In the genomic region with DNA sequence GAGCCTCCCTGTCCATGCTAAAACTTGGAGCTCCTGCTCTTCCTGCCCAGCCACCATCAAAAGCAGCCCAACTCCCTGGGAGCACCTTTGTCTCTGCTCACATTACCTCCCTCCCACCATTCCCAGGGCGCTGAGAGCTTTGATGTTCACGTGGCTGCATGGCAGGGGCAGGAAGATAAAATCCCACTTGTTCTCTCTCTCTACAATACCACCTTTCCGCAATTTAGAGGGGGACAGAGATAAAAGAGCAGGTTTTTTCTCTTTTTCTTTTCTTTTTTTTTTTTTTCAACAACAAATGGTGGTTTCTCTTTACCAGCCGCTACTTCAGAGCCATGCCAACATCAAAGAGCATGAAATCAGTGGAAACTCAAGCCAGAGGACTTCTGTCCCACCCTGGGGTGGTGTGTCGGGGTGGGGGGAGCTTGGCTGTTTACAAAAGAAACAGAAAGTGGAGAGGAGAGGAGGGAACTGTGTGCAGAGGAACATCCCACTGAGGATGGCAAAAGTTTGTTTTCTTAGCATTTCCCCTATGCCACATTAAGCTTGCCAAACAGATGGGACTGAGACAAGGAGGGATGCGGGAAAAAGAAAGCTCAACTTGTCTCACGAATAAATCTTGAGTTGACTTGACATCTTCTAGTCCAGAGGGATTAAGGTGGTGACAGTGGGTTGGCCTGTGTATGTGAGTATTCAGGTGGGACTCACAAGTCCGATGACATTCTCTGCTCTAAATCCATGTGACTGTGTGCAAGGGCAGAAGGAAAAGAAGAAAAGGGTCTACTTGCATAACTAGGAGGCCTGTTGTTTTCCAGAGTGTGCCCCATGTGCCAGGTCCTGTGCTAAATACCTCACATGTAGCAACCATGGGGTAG, we compare ENCODE assay signal across 18 cellular contexts.
DNase-seq lines count a peak whose midpoint lies in the region; ATAC-seq, FAIRE-seq and TF ChIP-seq lines count a peak whose summit lies in the region.
"Had no signal": no experiment of that assay in that cellular context is flagged by ENCODE, and none has a peak within 500 bp of the region (broad histone marks: within the 10 kb centered on the region; RNA-seq: fewer than 3 reads in every experiment).

No MANE protein-coding gene starts in this region.

- no TSS peak for BruUV-seq in GM12878 (replicated peaks; lab: Mats Ljungman, UMichigan)

- peaks cover 5 to 33% (median 21%) of the 10 kb centered on the region in 4 donors for H3K4me1 Mint-ChIP-seq in naive thymus-derived CD8-positive, alpha-beta T cell

- H3K27ac ChIP-seq in BLaER1: no peak overlapping the region
- peak overlapping the region; percentile 11 for H3K27ac ChIP-seq in HUES48 (ENCODE audit: low read depth, low read length)
- no peak overlapping the region for H3K27ac ChIP-seq in GM12878 (ENCODE audit: control insufficient read depth, insufficient read depth)
- no peak overlapping the region for H3K27ac ChIP-seq in foreskin keratinocyte
- no peak overlapping the region for H3K27ac ChIP-seq in colonic mucosa
- H3K27ac ChIP-seq: cardiac muscle cell, HL-60, testis had no signal

- H3K9me3 Mint-ChIP-seq in naive thymus-derived CD8-positive, alpha-beta T cell: peaks cover 0 to 16% (median 0%) of the 10 kb centered on the region in 9 donors
- H3K9me3 Mint-ChIP-seq: activated T-helper 2 cell treated with anti-CD3 and anti-CD28 coated beads, Interferon-gamma antibody, Interleukin-2, Interleukin-4, amounts not matched to agents 10 μg/mL and 5 μg/mL and 100 μg/mL, durations not matched to agents 14 hours and 24 hours and 36 hours had no signal

- in situ Hi-C loops in GM12878 (cut with MboI): no loop called here

- FAIRE-seq in GM12878 (lab: Jason Lieb, UNC): no peak
- FAIRE-seq: endometrium had no signal

- DNase-seq in GM12878 (ENCODE audit: low read depth, low spot score): no peak
- DNase-seq in naive thymus-derived CD8-positive, alpha-beta T cell: peak in 4 of 10 donors; percentile 12 to 62 (median 24)
- no peak for DNase-seq in hypothalamus (lab: John Stamatoyannopoulos, UW)
- no peak for DNase-seq in foreskin keratinocyte
- no peak for DNase-seq in colonic mucosa
- DNase-seq: activated CD8-positive, alpha-beta memory T cell treated with anti-CD3 and anti-CD28 coated beads for 24 hours; AML-193; MV-4-11; NCI-H2107; Right ventricle myocardium superior; testis had no signal

- whole genome bisulfite sequencing in GM12878 (ENCODE audit: insufficient coverage, insufficient replicate concordance, low lambda C conversion rate, missing lambda C conversion rate): 87% methylated on average over 8 of the region's 8 CpGs

- H3K36me3 ChIP-seq in BLaER1 (no peaks in the 10 kb centered on the region), HUES48 (ENCODE audit: control insufficient read depth, insufficient read depth, low read length) (no peaks in the 10 kb centered on the region), GM12878 (ENCODE audit: control insufficient read depth in 2 of 2, insufficient read depth in 2 of 2, low read length in 1 of 2) (no peaks in the 10 kb centered on the region), colonic mucosa (no peaks in the 10 kb centered on the region)
- H3K36me3 ChIP-seq: cardiac muscle cell had no signal

- no peak overlapping the region for H3K4me3 ChIP-seq in BLaER1
- H3K4me3 ChIP-seq in HUES48 (ENCODE audit: low read depth, low read length): no peak overlapping the region
- H3K4me3 ChIP-seq in GM12878: no peak overlapping the region
- no peak overlapping the region for H3K4me3 ChIP-seq in colonic mucosa
- H3K4me3 ChIP-seq: cardiac muscle cell, testis had no signal

- RAD21 ChIA-PET in GM12878 (lab: Charles Lee; ENCODE audit: unreplicated experiment): no interaction called here

- POLR2A ChIA-PET in GM12878 (lab: Charles Lee): interaction anchor here (0.6 kb wide), 1 partner anchor 23 kb away, joined by 3 read pairs; no protein-coding TSS in a partner anchor
- POLR2A ChIA-PET in naive thymus-derived CD8-positive, alpha-beta T cell (lab: Charles Lee): no interaction called here

- H3K27ac Mint-ChIP-seq in naive thymus-derived CD8-positive, alpha-beta T cell: peak overlapping the region in 8 of 10 donors; percentile 13 to 89 (median 65)
- H3K27ac Mint-ChIP-seq: activated T-helper 2 cell treated with anti-CD3 and anti-CD28 coated beads, Interferon-gamma antibody, Interleukin-2, Interleukin-4, amounts not matched to agents 10 μg/mL and 5 μg/mL and 100 μg/mL, durations not matched to agents 14 hours and 24 hours and 36 hours had no signal

- H3K4me2 ChIP-seq in BLaER1 (peak overlapping the region; percentile 7; the same call in 1 of the 2 replicates), GM12878 (ENCODE audit: control insufficient read depth, insufficient read depth) (no peak overlapping the region)

- TF ChIP-seq POLR2A in GM12878 (IDR thresholded peaks at IDR 0.05; ENCODE audit: low read depth, low read length): no peak

- intact Hi-C loops in GM12878 (cut with micrococcal nuclease; ENCODE audit: unreplicated experiment) (no loop called here), colonic mucosa (cut with DNase I) (no loop called here)

- SMC1A ChIA-PET in GM12878 (lab: Charles Lee; ENCODE audit: uncharacterized antibody, unreplicated experiment): no interaction called here

- H3K79me2 ChIP-seq in GM12878 (ENCODE audit: control insufficient read depth, insufficient read depth, low read length): no peaks in the 10 kb centered on the region

- no peak overlapping the region for H3K9ac ChIP-seq in BLaER1
- H3K9ac ChIP-seq in HUES48 (ENCODE audit: low read depth, low read length): no peak overlapping the region
- H3K9ac ChIP-seq in GM12878 (ENCODE audit: control insufficient read depth, insufficient read depth, low read length): no peak overlapping the region
- no peak overlapping the region for H3K9ac ChIP-seq in colonic mucosa (ENCODE audit: low read depth in 2 of 2, low read length in 2 of 2)

- TF ChIP-seq CTCF in GM12878 (IDR thresholded peaks at IDR 0.05 in 2 of 3, conservative IDR thresholded peaks at IDR 0.05 in 1 of 3; ENCODE audit: control insufficient read depth in 2 of 3, extremely low read depth in 1 of 3, insufficient read depth in 1 of 3, low read depth in 3 of 3, low read length in 3 of 3) (no peak), foreskin keratinocyte (conservative IDR thresholded peaks at IDR 0.05) (no peak), colonic mucosa (IDR thresholded peaks at IDR 0.05) (no peak)

- H3K36me3 Mint-ChIP-seq in naive thymus-derived CD8-positive, alpha-beta T cell: peaks cover 0 to 3% (median 0%) of the 10 kb centered on the region in 3 donors

- H3K9me3 ChIP-seq in BLaER1 (peaks cover 13% of the 10 kb centered on the region), HUES48 (ENCODE audit: control insufficient read depth, insufficient read depth, low read length) (no peaks in the 10 kb centered on the region), GM12878 (replicated peaks; ENCODE audit: control insufficient read depth, insufficient read depth, low read length) (no peaks in the 10 kb centered on the region; the same call in 2 of the 3 replicates), colonic mucosa (no peaks in the 10 kb centered on the region)
- H3K9me3 ChIP-seq: testis had no signal

- peak overlapping the region in 9 of 10 donors; percentile 25 to 82 (median 61) for H3K4me3 Mint-ChIP-seq in naive thymus-derived CD8-positive, alpha-beta T cell

- H3K27me3 Mint-ChIP-seq in naive thymus-derived CD8-positive, alpha-beta T cell: no peaks in the 10 kb centered on the region

- no peak for TF ChIP-seq RAD21 in GM12878 (IDR thresholded peaks at IDR 0.05; ENCODE audit: insufficient read depth, low read depth, low read length)

- peak overlapping the region; percentile 53 for H2AFZ ChIP-seq in GM12878 (ENCODE audit: control insufficient read depth, low read depth, low read length)

- ATAC-seq in GM12878: no peak
- ATAC-seq in naive thymus-derived CD8-positive, alpha-beta T cell: peak; percentile 67 to 80
- no peak for ATAC-seq in foreskin keratinocyte
- no peak for ATAC-seq in GM19023 (IDR thresholded peaks at IDR 0.05; ENCODE audit: unreplicated experiment)

- H3K4me1 ChIP-seq in BLaER1: peaks cover 10% of the 10 kb centered on the region; the same call in 1 of the 2 replicates
- no peaks in the 10 kb centered on the region for H3K4me1 ChIP-seq in HUES48 (ENCODE audit: control insufficient read depth, insufficient read depth, low read length)
- no peaks in the 10 kb centered on the region for H3K4me1 ChIP-seq in GM12878 (ENCODE audit: control insufficient read depth, insufficient read depth, low read length)
- H3K4me1 ChIP-seq in foreskin keratinocyte: no peaks in the 10 kb centered on the region
- H3K4me1 ChIP-seq in colonic mucosa: no peaks in the 10 kb centered on the region
- H3K4me1 ChIP-seq: testis had no signal

- H3K27me3 ChIP-seq in BLaER1: no peaks in the 10 kb centered on the region
- H3K27me3 ChIP-seq in HUES48 (ENCODE audit: control insufficient read depth, insufficient read depth, low read length): no peaks in the 10 kb centered on the region
- no peaks in the 10 kb centered on the region for H3K27me3 ChIP-seq in GM12878 (replicated peaks in 1 of 2; ENCODE audit: control insufficient read depth in 2 of 2, insufficient read depth in 2 of 2, low read length in 1 of 2)
- no peaks in the 10 kb centered on the region for H3K27me3 ChIP-seq in foreskin keratinocyte
- no peaks in the 10 kb centered on the region for H3K27me3 ChIP-seq in colonic mucosa
- H3K27me3 ChIP-seq: cardiac muscle cell, testis had no signal

- H4K20me1 ChIP-seq in BLaER1 (no peaks in the 10 kb centered on the region), GM12878 (ENCODE audit: control insufficient read depth, insufficient read depth) (no peaks in the 10 kb centered on the region)

- CTCF ChIA-PET in GM12878 (lab: Yijun Ruan, JAX): interaction anchor here (1.4 kb wide), 1 partner anchor 13 kb away, joined by 5 read pairs; no protein-coding TSS in a partner anchor

- TF ChIP-seq EP300 in GM12878 (IDR thresholded peaks at IDR 0.05; ENCODE audit: borderline replicate concordance in 1 of 2, control insufficient read depth in 1 of 2, low read depth in 2 of 2, low read length in 2 of 2): no peak

TF ChIP-seq in GM12878, 131 proteins besides CTCF, POLR2A, EP300 and RAD21 (continues in another document):
- no peak for TF ChIP-seq POLR2AphosphoS5 (IDR thresholded peaks at IDR 0.05; ENCODE audit: low read length)
- no peak for TF ChIP-seq ASH2L (IDR thresholded peaks at IDR 0.05; ENCODE audit: borderline replicate concordance, low read depth)
- TF ChIP-seq, protein P1, sequence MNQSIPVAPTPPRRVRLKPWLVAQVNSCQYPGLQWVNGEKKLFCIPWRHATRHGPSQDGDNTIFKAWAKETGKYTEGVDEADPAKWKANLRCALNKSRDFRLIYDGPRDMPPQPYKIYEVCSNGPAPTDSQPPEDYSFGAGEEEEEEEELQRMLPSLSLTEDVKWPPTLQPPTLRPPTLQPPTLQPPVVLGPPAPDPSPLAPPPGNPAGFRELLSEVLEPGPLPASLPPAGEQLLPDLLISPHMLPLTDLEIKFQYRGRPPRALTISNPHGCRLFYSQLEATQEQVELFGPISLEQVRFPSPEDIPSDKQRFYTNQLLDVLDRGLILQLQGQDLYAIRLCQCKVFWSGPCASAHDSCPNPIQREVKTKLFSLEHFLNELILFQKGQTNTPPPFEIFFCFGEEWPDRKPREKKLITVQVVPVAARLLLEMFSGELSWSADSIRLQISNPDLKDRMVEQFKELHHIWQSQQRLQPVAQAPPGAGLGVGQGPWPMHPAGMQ (IDR thresholded peaks at IDR 0.05; ENCODE audit: borderline replicate concordance): no peak

Comparison
In these comparisons a context has a peak if more than half of its experiments do, and no peak if none do; other contexts are left out.
1. ATAC-seq: peak in naive thymus-derived CD8-positive, alpha-beta T cell (2 of 2); none in GM12878 (single experiment), foreskin keratinocyte (single experiment) and GM19023 (single experiment).